In genomic region chr9:89281106-89281505, GRCh38 we compare ENCODE assay signal across 21 cellular contexts.
"Had no signal": no experiment of that assay in that cellular context is flagged by ENCODE, and none has a peak within 500 bp of the region (broad histone marks: within the 10 kb centered on the region; RNA-seq: fewer than 3 reads in every experiment).

No MANE protein-coding gene starts in this region.

- H3K9me3 ChIP-seq: neutrophil, sigmoid colon, stomach, thoracic aorta, transverse colon had no signal

- H3K4me1 ChIP-seq: foreskin keratinocyte had no signal

- H3K27ac ChIP-seq: coronary artery, dorsolateral prefrontal cortex, foreskin keratinocyte, neutrophil, sigmoid colon, stomach, thoracic aorta, transverse colon had no signal

- H3K27me3 ChIP-seq: dorsolateral prefrontal cortex, foreskin keratinocyte, neutrophil, sigmoid colon, stomach, transverse colon had no signal

- ATAC-seq: foreskin keratinocyte, left colon, left ventricle myocardium superior had no signal

- H3K36me3 ChIP-seq: neutrophil, sigmoid colon, stomach, thoracic aorta, transverse colon had no signal

- DNase-seq: dorsolateral prefrontal cortex; effector CD8-positive, alpha-beta T cell; foreskin keratinocyte; immature natural killer cell; left colon; left ventricle myocardium superior; mesenchymal stem cell; midbrain; nephron progenitor cell; posterior cingulate gyrus; sigmoid colon; small intestine; stimulated activated CD4-positive, alpha-beta T cell treated with anti-CD3 and anti-CD28 coated beads, Interleukin-12 subunit alpha, Interleukin-12 subunit beta, amount 100 ng/mL, for 4 hours; stimulated activated naive CD4-positive, alpha-beta T cell; stomach; substantia nigra; transverse colon had no signal

- H3K4me3 ChIP-seq: coronary artery, dorsolateral prefrontal cortex, lung, sigmoid colon, stomach, thoracic aorta, transverse colon had no signal
